8 cellular contexts compared by ENCODE assay signal in the genomic region with DNA sequence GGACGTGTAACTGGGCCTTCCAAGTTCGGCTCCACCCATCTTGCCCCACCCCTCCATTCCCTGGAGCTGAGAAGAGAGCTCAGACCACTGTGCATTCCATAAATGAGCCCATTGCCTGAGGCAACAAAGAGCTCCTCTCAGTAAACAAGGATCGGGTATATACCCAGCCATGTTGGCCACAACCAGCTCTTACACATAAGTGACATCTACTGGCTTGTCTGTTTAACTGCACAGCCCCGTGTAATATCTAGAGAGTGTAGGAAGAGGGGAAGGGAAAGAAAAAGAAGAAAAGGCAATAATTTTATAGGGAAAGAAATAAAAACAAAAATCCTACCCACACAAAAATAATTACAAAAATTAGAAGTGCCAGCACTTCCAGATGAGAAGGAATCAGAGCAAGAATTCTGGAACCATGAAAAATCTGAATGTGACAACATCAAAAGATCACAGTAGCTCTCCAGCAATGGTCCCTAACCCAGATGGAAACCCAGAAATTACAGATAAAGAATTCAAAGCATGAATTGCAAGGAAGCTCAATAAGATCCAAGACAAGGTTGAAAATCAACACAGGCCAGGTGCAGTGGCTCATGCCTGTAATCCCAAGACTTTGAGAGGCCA.
A peak's percentile ranks its signal among the peaks of the same experiment; 100 is the strongest.
DNase-seq lines count a peak whose midpoint lies in the region; ATAC-seq, FAIRE-seq and TF ChIP-seq lines count a peak whose summit lies in the region.

No MANE protein-coding gene starts in this region.

- TF ChIP-seq POLR2A in prostate gland (IDR thresholded peaks at IDR 0.05), result no peak

- no peaks in the 10 kb centered on the region for H3K36me3 ChIP-seq in prostate gland

- ATAC-seq in activated B cell treated with CpG ODN at 0.5 μM for 24 hours (ENCODE audit: low read depth), result peak; percentile 72
- ATAC-seq in HG02973 (IDR thresholded peaks at IDR 0.05; ENCODE audit: unreplicated experiment), result no peak

- H3K4me1 ChIP-seq in prostate gland (replicated peaks), result no peaks in the 10 kb centered on the region

- H3K4me3 ChIP-seq in epithelial cell of esophagus (ENCODE audit: low read length) (no peak overlapping the region), prostate gland (no peak overlapping the region)

- H3K36me3 Mint-ChIP-seq in activated B cell treated with CpG ODN at 0.5 μM for 24 hours (ENCODE audit: low read depth), result peaks cover 32% of the 10 kb centered on the region

- H3K9me3 Mint-ChIP-seq in activated B cell treated with CpG ODN at 0.5 μM for 24 hours, result peaks cover 28% of the 10 kb centered on the region

- TF ChIP-seq CTCF in activated B cell treated with CpG ODN at 0.5 μM for 24 hours (IDR thresholded peaks at IDR 0.05) (no peak), epithelial cell of esophagus (IDR thresholded peaks at IDR 0.05; ENCODE audit: insufficient read depth, low read depth, low read length, missing control alignments) (peak; percentile 71), prostate gland (IDR thresholded peaks at IDR 0.05) (peak in 3 of 4 experiments; percentile 31 to 49 (median 48))

- no peaks in the 10 kb centered on the region for H3K9me3 ChIP-seq in prostate gland

- intact Hi-C loops in activated B cell treated with CpG ODN at 0.5 μM for 24 hours (cut with micrococcal nuclease) (loop anchor here (1.0 to 10.0 kb wide), 13 partner anchors 11 to 1403 kb away; a partner anchor contains a TSS), prostate gland (cut with DNase I) (loop anchor here (5.0 kb wide), 1 partner anchor 320 kb away; a partner anchor contains a TSS)

- WGBS in prostate gland, result 58% methylated on average over 4 of the region's 4 CpGs

- peak; percentile 4 for FAIRE-seq in GM19239 (lab: Jason Lieb, UNC)

- peak overlapping the region; percentile 61 for H3K4me3 Mint-ChIP-seq in activated B cell treated with CpG ODN at 0.5 μM for 24 hours

- no peaks in the 10 kb centered on the region for H3K27me3 Mint-ChIP-seq in activated B cell treated with CpG ODN at 0.5 μM for 24 hours

- H3K27me3 ChIP-seq in prostate gland (replicated peaks; ENCODE audit: insufficient read depth), result no peaks in the 10 kb centered on the region

- H3K27ac ChIP-seq in prostate gland, result no peak overlapping the region

- CTCF ChIA-PET in activated B cell treated with CpG ODN at 0.5 μM for 24 hours (lab: Charles Lee), result interaction anchor here (0.5 to 4.8 kb wide), 52 partner anchors 9 to 376 kb away, joined by 3 to 109 read pairs (median 4); a partner anchor contains a TSS

- peaks cover 92% of the 10 kb centered on the region for H3K4me1 Mint-ChIP-seq in activated B cell treated with CpG ODN at 0.5 μM for 24 hours

- peak; percentile 60 for DNase-seq in CD1c-positive myeloid dendritic cell (ENCODE audit: extremely low spot score)
- DNase-seq in GM19239 (ENCODE audit: insufficient read length, low spot score), result no peak
- DNase-seq in LoVo (ENCODE audit: low spot score), result peak; percentile 49
- no peak for DNase-seq in activated B cell treated with CpG ODN at 0.5 μM for 24 hours
- DNase-seq in epithelial cell of esophagus (ENCODE audit: low read depth), result peak; percentile 87
- peak; percentile 12 for DNase-seq in prostate gland (ENCODE audit: low spot score)
- no peak for DNase-seq in KG1 (lab: John Stamatoyannopoulos, UW)

- peak overlapping the region; percentile 94 for H3K27ac Mint-ChIP-seq in activated B cell treated with CpG ODN at 0.5 μM for 24 hours

- POLR2A ChIA-PET in activated B cell treated with CpG ODN at 0.5 μM for 24 hours (lab: Charles Lee), result interaction anchor here (0.6 to 7.3 kb wide), 31 partner anchors 13 to 1407 kb away, joined by 3 to 83 read pairs (median 5); a partner anchor contains a TSS

Comparison
In these comparisons a context has a peak if more than half of its experiments do, and no peak if none do; other contexts are left out.
1. DNase-seq: peak in CD1c-positive myeloid dendritic cell (single experiment), LoVo (single experiment), epithelial cell of esophagus (single experiment) and prostate gland (single experiment); none in GM19239 (single experiment), activated B cell treated with CpG ODN at 0.5 μM for 24 hours (single experiment) and KG1 (single experiment).